ENCODE assay signal across 17 cellular contexts in genomic region chr10:51076442-51076841, GRCh38. TPM values are rescaled to one million over a fixed set of nuclear protein-coding genes. Genes with fewer than 3 reads are reported as not detected.
DNase-seq lines count a peak whose midpoint lies in the region; ATAC-seq and TF ChIP-seq lines count a peak whose summit lies in the region.
"Had no signal": no experiment of that assay in that cellular context is flagged by ENCODE, and none has a peak within 500 bp of the region (broad histone marks: within the 10 kb centered on the region; RNA-seq: fewer than 3 reads in every experiment).

No MANE protein-coding gene starts in this region.

- no peak for ATAC-seq in HG02610 (IDR thresholded peaks at IDR 0.05; ENCODE audit: unreplicated experiment)
- ATAC-seq: activated CD8-positive, alpha-beta memory T cell treated with anti-CD3 and anti-CD28 coated beads, Interleukin-2, amount 10 ng/mL, durations not matched to agents 7 days and 5 days; HCT116; T-cell had no signal

- H3K27me3 ChIP-seq in HUES48 (ENCODE audit: control insufficient read depth, insufficient read depth, low read length) (peaks cover 27% of the 10 kb centered on the region), dorsolateral prefrontal cortex (peaks cover 0 to 46% (median 12%) of the 10 kb centered on the region in 45 donors), muscle layer of colon (ENCODE audit: control insufficient read depth in 1 of 2, insufficient read depth in 2 of 2, low read length in 2 of 2) (no peaks in the 10 kb centered on the region), transverse colon (peaks cover 9% of the 10 kb centered on the region)

- H3K9ac ChIP-seq in HUES48 (ENCODE audit: low read depth, low read length) (no peak overlapping the region), muscle layer of colon (ENCODE audit: low read length) (peak overlapping the region; percentile 85)
- H3K9ac ChIP-seq: BLaER1, KMS-11 had no signal

- TF ChIP-seq EP300 in transverse colon (IDR thresholded peaks at IDR 0.05; ENCODE audit: low read depth), result no peak

- TF ChIP-seq POLR2A in transverse colon (IDR thresholded peaks at IDR 0.05), result no peak

- H3K36me3 ChIP-seq in HUES48 (ENCODE audit: control insufficient read depth, insufficient read depth, low read length), result no peaks in the 10 kb centered on the region
- H3K36me3 ChIP-seq in muscle layer of colon (ENCODE audit: insufficient read depth, low read length), result no peaks in the 10 kb centered on the region
- H3K36me3 ChIP-seq in transverse colon, result no peaks in the 10 kb centered on the region
- H3K36me3 ChIP-seq: BLaER1, spleen had no signal

- intact Hi-C loops in dorsolateral prefrontal cortex (cut with DNase I), result no loop called here
- intact Hi-C loops in transverse colon (cut with DNase I; ENCODE audit: low total_unique reads), result no loop called here

- H3K4me3 ChIP-seq in HUES48 (ENCODE audit: low read depth, low read length) (peak overlapping the region; percentile 90; the same call in 1 of the 2 replicates), dorsolateral prefrontal cortex (peak overlapping the region in 49 of 59 donors; percentile 8 to 80 (median 68)), muscle layer of colon (ENCODE audit: low read depth in 1 of 2, low read length in 2 of 2) (peak overlapping the region; percentile 93 to 95), transverse colon (peak overlapping the region in 3 of 4 donors; percentile 52 to 64 (median 54))
- H3K4me3 ChIP-seq: BLaER1 had no signal

- TF ChIP-seq CTCF in dorsolateral prefrontal cortex (IDR thresholded peaks at IDR 0.05 in 54 of 56, conservative IDR thresholded peaks at IDR 0.05 in 2 of 56; ENCODE audit: low read depth in 1 of 56, partially characterized antibody in 56 of 56) (no peak), transverse colon (IDR thresholded peaks at IDR 0.05) (no peak)

- H3K4me1 ChIP-seq in HUES48 (ENCODE audit: control insufficient read depth, insufficient read depth, low read length), result peaks cover 55% of the 10 kb centered on the region
- H3K4me1 ChIP-seq in muscle layer of colon (ENCODE audit: insufficient read depth, low read length), result peaks cover 29% of the 10 kb centered on the region
- peaks cover 0 to 17% (median 4%) of the 10 kb centered on the region in 4 donors for H3K4me1 ChIP-seq in transverse colon
- H3K4me1 ChIP-seq: BLaER1 had no signal

- H3K9me3 ChIP-seq in HUES48 (ENCODE audit: control insufficient read depth, insufficient read depth, low read length) (no peaks in the 10 kb centered on the region), muscle layer of colon (ENCODE audit: low read length) (no peaks in the 10 kb centered on the region), transverse colon (no peaks in the 10 kb centered on the region)
- H3K9me3 ChIP-seq: spleen had no signal

- 58 to 63% methylated on average over 2 of the region's 2 CpGs for WGBS in transverse colon (ENCODE audit: low coverage in 1 of 2), 2 donors

- in situ Hi-C loops in transverse colon (cut with MboI; ENCODE audit: low pct_ligation_motif_present in 1 of 4, low pct_unique_long_range_greater_than_20kb in 1 of 4, low sequenced_read_pairs in 3 of 4), result no loop called here

- DNase-seq in dorsolateral prefrontal cortex, result no peak
- DNase-seq in transverse colon, result no peak
- DNase-seq in inferior parietal cortex (ENCODE audit: extremely low spot score), result no peak
- no peak for DNase-seq in DMS 273 (lab: John Stamatoyannopoulos, UW; ENCODE audit: unreplicated experiment)
- DNase-seq: activated B cell treated with CpG ODN at 0.5 μM for 24 hours; activated CD8-positive, alpha-beta memory T cell treated with anti-CD3 and anti-CD28 coated beads, Interleukin-2, amount 10 ng/mL, durations not matched to agents 7 days and 5 days; activated gamma-delta T cell treated with Interleukin-2 at 50 U/mL for 16 hours; NCI-H1417; spleen; stimulated activated naive CD4-positive, alpha-beta T cell; T-cell had no signal

- no peak overlapping the region for H3K27ac ChIP-seq in HUES48 (ENCODE audit: low read depth, low read length)
- H3K27ac ChIP-seq in dorsolateral prefrontal cortex, result no peak overlapping the region
- H3K27ac ChIP-seq in muscle layer of colon (ENCODE audit: low read depth, low read length), result peak overlapping the region; percentile 67
- peak overlapping the region in 3 of 4 donors; percentile 87 to 89 (median 89) for H3K27ac ChIP-seq in transverse colon
- H3K27ac ChIP-seq: BLaER1, KMS-11, spleen had no signal

RNA-seq across cellular contexts. Expression of gene PRKG1, which starts 2.2 kb away (rescaled TPM):
- total RNA-seq in dorsolateral prefrontal cortex, result 10 to 100 TPM; 11.4 to 34.3 (median 20.8) TPM
- 10 to 100 TPM; 17.6 to 30.6 (median 26.9) TPM for total RNA-seq in transverse colon
- total RNA-seq: activated B cell treated with CpG ODN at 0.5 μM for 24 hours; activated CD8-positive, alpha-beta memory T cell treated with anti-CD3 and anti-CD28 coated beads, Interleukin-2, amount 10 ng/mL, durations not matched to agents 7 days and 5 days had no signal

Comparison
In these comparisons a context has a peak if more than half of its experiments do, and no peak if none do; other contexts are left out.
1. H3K27ac ChIP-seq: peak in muscle layer of colon (single experiment) and transverse colon (3 of 4); none in HUES48 (single experiment) and dorsolateral prefrontal cortex (0 of 59).
2. Peak in every context shown above with its lines, with median percentiles within 50 percentile points of each other: H3K4me3 ChIP-seq.